8 cellular contexts compared by ENCODE assay signal in the genomic region with DNA sequence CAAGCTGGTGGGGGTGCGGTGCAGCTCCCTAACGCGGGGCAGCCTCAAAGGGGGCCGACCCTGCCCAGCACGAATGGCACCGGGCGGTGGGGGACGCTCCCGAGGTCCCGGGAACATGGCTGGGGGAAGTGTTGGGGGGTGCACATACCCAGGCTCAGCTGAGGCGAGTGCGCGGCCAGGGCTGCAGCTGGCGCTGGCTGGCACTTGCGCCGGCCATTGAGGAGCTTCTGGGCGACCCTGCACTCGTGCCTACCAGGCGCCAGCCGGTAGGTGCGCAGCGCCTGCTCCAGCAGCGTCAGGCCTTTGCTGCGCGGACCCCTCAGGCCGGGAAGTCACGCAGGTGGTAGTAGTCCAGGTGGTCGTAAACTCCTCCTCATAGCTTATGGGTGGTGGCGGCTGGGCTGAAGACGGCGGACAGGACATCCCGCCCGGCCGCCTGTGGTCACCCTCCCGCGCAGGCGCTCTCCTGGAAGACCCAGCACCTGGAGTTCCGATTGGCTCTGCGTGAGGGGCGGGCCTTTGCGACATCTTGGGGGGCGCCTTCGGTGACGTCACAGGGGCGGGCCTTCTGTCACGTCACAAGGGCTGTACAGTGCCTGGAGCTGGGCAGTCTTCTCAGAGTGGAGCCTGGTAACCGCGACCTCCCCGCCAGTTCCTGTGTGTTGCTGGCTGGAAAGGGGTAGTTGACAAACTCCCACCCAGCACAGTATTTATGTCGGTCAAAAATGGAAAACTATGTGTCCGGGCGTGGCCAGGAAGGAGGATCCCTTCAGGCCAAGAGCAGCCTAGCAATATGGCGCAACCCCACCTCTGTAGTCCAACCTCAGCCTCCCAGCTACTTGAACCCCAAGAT.
DNase-seq lines count a peak whose midpoint lies in the region; ATAC-seq, FAIRE-seq and TF ChIP-seq lines count a peak whose summit lies in the region.
"Not testable (repeated sequence)": the region's sequence is repeated elsewhere in the genome, so short reads cannot be mapped to it uniquely, and the experiment has no call there.

No MANE protein-coding gene starts in this region.

- peak; percentile 100 for FAIRE-seq in endothelial cell of umbilical vein (lab: Jason Lieb, UNC)

- not testable (repeated sequence) for H3K9me3 ChIP-seq in NT2/D1 (ENCODE audit: insufficient read depth, low read length); endothelial cell of umbilical vein (replicated peaks; ENCODE audit: control insufficient read depth, insufficient read depth, low read length)

- BruUV-seq in endothelial cell of umbilical vein (replicated peaks; lab: Mats Ljungman, UMichigan): TSS peak; percentile 75

- not testable (repeated sequence) for H3K9me1 ChIP-seq in endothelial cell of umbilical vein (replicated peaks; ENCODE audit: control insufficient read depth, extremely low read depth, insufficient read depth, low read length)

- TF ChIP-seq POLR2A in endothelial cell of umbilical vein (IDR thresholded peaks at IDR 0.05; ENCODE audit: low read depth, low read length): peak; percentile 19

- intact Hi-C loops in endothelial cell of umbilical vein (cut with micrococcal nuclease): loop anchor here (5.0 kb wide), 1 partner anchor 291 kb away; a partner anchor contains a TSS

- CTCF ChIA-PET in endothelial cell of umbilical vein (lab: Charles Lee): interaction anchor here (0.5 to 1.0 kb wide), 2 partner anchors 172 to 226 kb away, joined by 3 to 5 read pairs; no protein-coding TSS in a partner anchor

- H4K20me1 ChIP-seq in endothelial cell of umbilical vein (replicated peaks; ENCODE audit: control insufficient read depth, extremely low read depth, insufficient read depth, low read length): not testable (repeated sequence)

- peak overlapping the region; percentile 76 for H3K27ac ChIP-seq in HL-60 (replicated peaks)
- H3K27ac ChIP-seq in endothelial cell of umbilical vein (ENCODE audit: insufficient read depth, low read depth, low read length): peak overlapping the region; percentile 32

- peak; percentile 79 for DNase-seq in COR-L47 (lab: John Stamatoyannopoulos, UW)
- DNase-seq in HL-60 (ENCODE audit: low read depth in 1 of 2, low spot score in 1 of 2): peak; percentile 83 to 94
- DNase-seq in NT2/D1 (ENCODE audit: low read depth, low spot score): peak; percentile 93
- peak; percentile 78 for DNase-seq in activated T-cell treated with anti-CD3 and anti-CD28 coated beads for 24 hours (ENCODE audit: low read depth)
- DNase-seq in endothelial cell of umbilical vein (ENCODE audit: low read depth, low spot score): peak; percentile 94
- peak; percentile 97 for DNase-seq in midbrain (lab: John Stamatoyannopoulos, UW)
- peak; percentile 68 for DNase-seq in stimulated activated CD8-positive, alpha-beta memory T cell treated with anti-CD3 and anti-CD28 coated beads, Interleukin-15, amount 100 ng/mL, for 24 hours (ENCODE audit: low read depth)

- H3K79me2 ChIP-seq in endothelial cell of umbilical vein (ENCODE audit: control insufficient read depth, insufficient read depth, low read length): not testable (repeated sequence)

- H2AFZ ChIP-seq in endothelial cell of umbilical vein (ENCODE audit: low read depth, low read length): peak overlapping the region; percentile 99

- not testable (repeated sequence) for H3K4me1 ChIP-seq in NT2/D1 (ENCODE audit: insufficient read depth, insufficient read length); endothelial cell of umbilical vein (ENCODE audit: control insufficient read depth, extremely low read depth, insufficient read depth, low read length)

- H3K27me3 ChIP-seq in HL-60 (ENCODE audit: insufficient read depth, poor library complexity, severe bottlenecking); NT2/D1 (ENCODE audit: insufficient read depth, insufficient read length); endothelial cell of umbilical vein (ENCODE audit: control insufficient read depth in 2 of 2, insufficient read depth in 2 of 2, low read length in 2 of 2): not testable (repeated sequence)

- dilution Hi-C loops in endothelial cell of umbilical vein (cut with MboI; ENCODE audit: extremely low pct_ligation_motif_present, low sequenced_read_pairs): not testable (repeated sequence)

- H3K4me2 ChIP-seq in endothelial cell of umbilical vein (ENCODE audit: insufficient read depth, low read length): peak overlapping the region; percentile 74

- peak; percentile 95 for ATAC-seq in GM19468 (IDR thresholded peaks at IDR 0.05; ENCODE audit: extremely low read depth, unreplicated experiment)

- POLR2A ChIA-PET in endothelial cell of umbilical vein (lab: Charles Lee): interaction anchor here (0.6 kb wide), 1 partner anchor 519 kb away, joined by 4 read pairs; no protein-coding TSS in a partner anchor

- H3K4me3 ChIP-seq in HL-60 (replicated peaks; ENCODE audit: insufficient read depth, low read length) (peak overlapping the region; percentile 72), NT2/D1 (ENCODE audit: insufficient read length, low read depth) (peak overlapping the region; percentile 93), endothelial cell of umbilical vein (replicated peaks in 1 of 3; ENCODE audit: insufficient read depth in 1 of 3, low read depth in 1 of 3, low read length in 3 of 3) (peak overlapping the region; percentile 60 to 76 (median 63))

- not testable (repeated sequence) for TF ChIP-seq CTCF in HL-60 (IDR thresholded peaks at IDR 0.05; ENCODE audit: insufficient read depth, low read length)
- TF ChIP-seq CTCF in endothelial cell of umbilical vein (IDR thresholded peaks at IDR 0.05; ENCODE audit: extremely low read depth in 1 of 2, insufficient read depth in 1 of 2, low read depth in 1 of 2, low read length in 2 of 2): peak in 1 of 2 donors; percentile 23

- H3K9ac ChIP-seq in NT2/D1 (ENCODE audit: insufficient read length, low read depth): peak overlapping the region; percentile 97
- not testable (repeated sequence) for H3K9ac ChIP-seq in endothelial cell of umbilical vein (replicated peaks; ENCODE audit: extremely low read depth, insufficient read depth, low read length)

- not testable (repeated sequence) for H3K36me3 ChIP-seq in NT2/D1 (ENCODE audit: insufficient read depth, insufficient read length, low read length); endothelial cell of umbilical vein (ENCODE audit: control insufficient read depth in 2 of 2, extremely low read depth in 1 of 2, insufficient read depth in 2 of 2, low read length in 2 of 2)

TF ChIP-seq in endothelial cell of umbilical vein, 7 proteins besides CTCF, POLR2A, EP300 and RAD21:
- TF ChIP-seq POLR2AphosphoS5 (IDR thresholded peaks at IDR 0.05; ENCODE audit: insufficient read depth, low read depth, low read length): peak; percentile 48
TF ChIP-seq in endothelial cell of umbilical vein: peak in this region for 1; not testable (repeated sequence) for 6.

Comparison
In these comparisons a context has a peak if more than half of its experiments do, and no peak if none do; other contexts are left out.
1. Peak in every context shown above with its lines: DNase-seq, ATAC-seq, H3K4me3 ChIP-seq and H3K27ac ChIP-seq.